Comparison of ENCODE assay signal across 9 cellular contexts in the genomic region with DNA sequence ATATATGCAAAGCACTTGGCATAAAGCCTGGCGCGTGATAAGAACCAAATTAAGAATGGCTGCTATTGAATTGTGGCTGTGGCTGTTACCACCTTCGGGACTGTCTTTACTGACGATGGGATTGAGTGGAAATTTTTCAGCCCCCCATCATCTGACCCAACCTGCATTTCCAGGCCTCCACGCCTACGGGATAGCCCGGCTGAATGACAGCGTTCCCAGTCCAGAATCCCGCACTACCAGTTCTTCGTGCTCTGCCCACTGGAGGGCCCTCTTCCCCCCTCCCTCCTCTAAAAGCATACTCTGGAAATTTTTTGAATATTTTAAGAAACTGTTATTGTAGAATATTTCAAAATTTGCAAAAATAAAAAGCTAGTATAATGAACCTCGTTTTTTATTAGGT. TPM values are rescaled to one million over a fixed set of nuclear protein-coding genes. Genes with fewer than 3 reads are reported as not detected.
A peak's percentile ranks its signal among the peaks of the same experiment; 100 is the strongest.
DNase-seq lines count a peak whose midpoint lies in the region; ATAC-seq and TF ChIP-seq lines count a peak whose summit lies in the region.
"Had no signal": no experiment of that assay in that cellular context is flagged by ENCODE, and none has a peak within 500 bp of the region (broad histone marks: within the 10 kb centered on the region; RNA-seq: fewer than 3 reads in every experiment).

No MANE protein-coding gene starts in this region.

- intact Hi-C loops in left lung (cut with DNase I) (no loop called here), heart left ventricle (cut with DNase I) (no loop called here)

- H3K27me3 ChIP-seq in left lung, result no peaks in the 10 kb centered on the region
- H3K27me3 ChIP-seq in heart left ventricle, result no peaks in the 10 kb centered on the region

- H3K36me3 ChIP-seq in left lung (no peaks in the 10 kb centered on the region), heart left ventricle (no peaks in the 10 kb centered on the region)

- peak; percentile 26 for ATAC-seq in left lung
- ATAC-seq in heart left ventricle, result no peak

- 55 to 71% (median 62%) methylated on average over 11 of the region's 11 CpGs for WGBS in heart left ventricle, 4 donors

- H3K4me1 ChIP-seq in left lung, result no peaks in the 10 kb centered on the region
- H3K4me1 ChIP-seq in heart left ventricle, result no peaks in the 10 kb centered on the region

- no peaks in the 10 kb centered on the region for H3K9me3 ChIP-seq in left lung
- no peaks in the 10 kb centered on the region for H3K9me3 ChIP-seq in heart left ventricle

- H3K27ac ChIP-seq in left lung (no peak overlapping the region), heart left ventricle (no peak overlapping the region)

- no peak overlapping the region for H3K4me3 ChIP-seq in left lung
- H3K4me3 ChIP-seq in heart left ventricle, result no peak overlapping the region

- no peak for TF ChIP-seq POLR2A in heart left ventricle (IDR thresholded peaks at IDR 0.05)

- DNase-seq in activated effector memory CD4-positive, alpha-beta T cell treated with anti-CD3 and anti-CD28 coated beads, Interleukin-2, amount 50 U/mL, for 16 hours, result peak; percentile 16
- no peak for DNase-seq in activated effector memory CD4-positive, alpha-beta T cell treated with Interleukin-2 at 50 U/mL for 16 hours
- DNase-seq in NCI-H1048 (lab: John Stamatoyannopoulos, UW), result peak; percentile 72
- DNase-seq in left lung, result no peak
- DNase-seq in OCI-M2 (lab: John Stamatoyannopoulos, UW; ENCODE audit: unreplicated experiment), result no peak
- DNase-seq in dermis blood vessel endothelial cell, result no peak
- DNase-seq in heart left ventricle, result no peak
- DNase-seq in RPMI8226, result no peak
- DNase-seq: CD4-positive, alpha-beta T cell had no signal

- TF ChIP-seq CTCF in left lung (IDR thresholded peaks at IDR 0.05) (no peak), heart left ventricle (IDR thresholded peaks at IDR 0.05) (no peak)

RNA-seq across cellular contexts. Expression of a gene that starts 11.0 kb away (rescaled TPM):
- not detected for total RNA-seq in left lung
- total RNA-seq in dermis blood vessel endothelial cell, result not detected in 2 replicates
- not detected for total RNA-seq in heart left ventricle
- polyA plus RNA-seq in heart left ventricle, result not detected
- total RNA-seq: CD4-positive, alpha-beta T cell had no signal

RNA-seq across cellular contexts. Expression of a gene that starts 31.2 kb away (rescaled TPM):
- total RNA-seq in left lung, result 10 to 100 TPM in 1 of 2 donors, under 1 TPM in 1; 0.85 to 26.6 TPM
- not detected in 2 replicates for total RNA-seq in dermis blood vessel endothelial cell
- total RNA-seq in heart left ventricle, result 1 to 10 TPM in 2 of 9 donors, under 1 TPM in 6, not detected in 1; 0.12 to 3.4 (median 0.40) TPM
- under 1 TPM in 1 of 2 donors, not detected in 1; 0.15 TPM for polyA plus RNA-seq in heart left ventricle

RNA-seq across cellular contexts. Expression of a gene that starts 34.2 kb away (rescaled TPM):
- total RNA-seq in left lung (100 to 1,000 TPM; 104 to 136 TPM), dermis blood vessel endothelial cell (0.34 TPM in 1 of 2 replicates, not detected in the other), heart left ventricle (10 to 100 TPM in 7 of 9 donors, 1 to 10 TPM in 2; 7.8 to 26.9 (median 12.1) TPM)
- polyA plus RNA-seq in heart left ventricle, result 10 to 100 TPM; 18.2 to 38.8 TPM
- total RNA-seq: CD4-positive, alpha-beta T cell had no signal

RNA-seq across cellular contexts. Expression of a gene that starts 48.8 kb away (rescaled TPM):
- total RNA-seq in left lung, result under 1 TPM in 1 of 2 donors, not detected in 1; 0.20 TPM
- 0.09 TPM in 1 of 2 replicates, not detected in the other for total RNA-seq in dermis blood vessel endothelial cell
- not detected for total RNA-seq in heart left ventricle
- not detected for polyA plus RNA-seq in heart left ventricle
- total RNA-seq: CD4-positive, alpha-beta T cell had no signal

RNA-seq across cellular contexts. Expression of a gene that starts 54.0 kb away (rescaled TPM):
- not detected for total RNA-seq in left lung
- not detected in 2 replicates for total RNA-seq in dermis blood vessel endothelial cell
- total RNA-seq in heart left ventricle, result not detected
- not detected for polyA plus RNA-seq in heart left ventricle
- total RNA-seq: CD4-positive, alpha-beta T cell had no signal

Comparison
In these comparisons a context has a peak if more than half of its experiments do, and no peak if none do; other contexts are left out.
1. DNase-seq: peak in activated effector memory CD4-positive, alpha-beta T cell treated with anti-CD3 and anti-CD28 coated beads, Interleukin-2, amount 50 U/mL, for 16 hours (single experiment) and NCI-H1048 (single experiment); none in activated effector memory CD4-positive, alpha-beta T cell treated with Interleukin-2 at 50 U/mL for 16 hours (single experiment), left lung (0 of 2), OCI-M2 (single experiment), dermis blood vessel endothelial cell (single experiment), heart left ventricle (0 of 5) and RPMI8226 (single experiment).